ENCODE assay signal across 6 cellular contexts in the genomic region with DNA sequence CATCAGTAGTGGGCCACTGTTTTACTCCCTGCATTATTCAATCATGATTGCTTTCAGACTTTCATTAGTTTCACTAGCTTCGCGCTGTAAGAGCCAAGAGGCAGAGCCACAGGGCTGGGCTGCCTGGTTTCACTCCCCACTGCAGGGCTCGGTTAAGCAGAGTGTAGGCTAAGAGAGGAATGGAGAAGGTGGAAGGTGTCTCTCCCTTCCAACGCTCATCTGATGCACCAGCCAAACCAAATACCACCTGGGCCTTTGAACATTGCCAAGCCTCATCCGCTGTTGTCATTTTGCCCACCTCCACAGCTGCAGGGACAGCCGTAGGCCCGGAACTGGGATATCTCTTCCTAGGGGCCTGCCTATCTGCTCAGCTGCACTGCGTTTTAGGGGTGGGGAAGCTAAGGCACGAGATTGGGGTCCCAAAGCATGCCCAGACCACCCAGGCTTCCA. TPM values are rescaled to one million over a fixed set of nuclear protein-coding genes. Genes with fewer than 3 reads are reported as not detected.
A peak's percentile ranks its signal among the peaks of the same experiment; 100 is the strongest.
DNase-seq lines count a peak whose midpoint lies in the region; ATAC-seq and TF ChIP-seq lines count a peak whose summit lies in the region.

No MANE protein-coding gene starts in this region.

- no peaks in the 10 kb centered on the region for H3K9me3 ChIP-seq in AG04450 (ENCODE audit: control insufficient read depth, insufficient read depth, low read length)

- no peaks in the 10 kb centered on the region for H3K36me3 ChIP-seq in kidney epithelial cell (ENCODE audit: control insufficient read depth, insufficient read depth, low read length)

- DNase-seq in AG04450 (ENCODE audit: low read depth, low spot score): no peak
- DNase-seq in kidney epithelial cell (ENCODE audit: low read depth): no peak
- no peak for DNase-seq in HK-2 (ENCODE audit: unreplicated experiment)

- TF ChIP-seq CTCF in AG04450 (IDR thresholded peaks at IDR 0.05; ENCODE audit: low read depth, low read length) (no peak), VCaP (conservative IDR thresholded peaks at IDR 0.05) (no peak), kidney epithelial cell (IDR thresholded peaks at IDR 0.05; ENCODE audit: insufficient read depth, low read length, poor library complexity, severe bottlenecking) (no peak)

- POLR2A ChIA-PET in AG04450 (lab: Yijun Ruan, JAX): interaction anchor here (0.7 to 1.0 kb wide), 3 partner anchors 9 to 71 kb away, joined by 3 to 5 read pairs (median 3); no protein-coding TSS in a partner anchor

- H3K27ac ChIP-seq in AG04450 (ENCODE audit: low read depth, low read length) (peak overlapping the region; percentile 69), VCaP (peak overlapping the region; percentile 99)

- CTCF ChIA-PET in AG04450 (lab: Charles Lee): interaction anchor here (0.5 to 3.6 kb wide), 3 partner anchors 15 to 23 kb away, joined by 3 to 14 read pairs (median 4); a partner anchor contains a TSS

- ATAC-seq in HG02798 (IDR thresholded peaks at IDR 0.05; ENCODE audit: poor library complexity, unreplicated experiment) (no peak), GM18519 (IDR thresholded peaks at IDR 0.05; ENCODE audit: low FRiP score, unreplicated experiment) (no peak)

- H3K4me3 ChIP-seq in AG04450 (ENCODE audit: low read depth, low read length) (peak overlapping the region; percentile 43), kidney epithelial cell (ENCODE audit: low read depth, low read length) (peak overlapping the region; percentile 84)

- H3K27me3 ChIP-seq in AG04450 (ENCODE audit: control insufficient read depth, insufficient read depth, low read length): no peaks in the 10 kb centered on the region
- no peaks in the 10 kb centered on the region for H3K27me3 ChIP-seq in kidney epithelial cell (ENCODE audit: control insufficient read depth, insufficient read depth, low read length)

RNA-seq across cellular contexts. Expression of a gene that starts 0.5 kb away (rescaled TPM):
- 155 and 180 TPM in 2 replicates for polyA plus RNA-seq in AG04450 (2011; rRNA removed)
- 58.8 and 65.3 TPM in 2 replicates for polyA minus RNA-seq in AG04450 (2011; rRNA and poly(A)+ RNA removed)
- total RNA-seq in kidney epithelial cell: 163 and 168 TPM in 2 replicates

RNA-seq across cellular contexts. Expression of a gene that starts 13.6 kb away (rescaled TPM):
- 5.7 and 9.0 TPM in 2 replicates for polyA plus RNA-seq in AG04450 (2011; rRNA removed)
- polyA minus RNA-seq in AG04450 (2011; rRNA and poly(A)+ RNA removed): 4.7 and 9.7 TPM in 2 replicates
- total RNA-seq in kidney epithelial cell: 41.9 and 48.9 TPM in 2 replicates

RNA-seq across cellular contexts. Expression of a gene that starts 18.5 kb away (rescaled TPM):
- polyA plus RNA-seq in AG04450 (2011; rRNA removed): 10.1 and 16.9 TPM in 2 replicates
- 14.2 and 34.2 TPM in 2 replicates for polyA minus RNA-seq in AG04450 (2011; rRNA and poly(A)+ RNA removed)
- total RNA-seq in kidney epithelial cell: 13.5 and 21.0 TPM in 2 replicates

RNA-seq across cellular contexts. Expression of a gene that starts 23.5 kb away (rescaled TPM):
- 2.1 and 2.9 TPM in 2 replicates for polyA plus RNA-seq in AG04450 (2011; rRNA removed)
- 0.78 and 2.0 TPM in 2 replicates for polyA minus RNA-seq in AG04450 (2011; rRNA and poly(A)+ RNA removed)
- total RNA-seq in kidney epithelial cell: 0.34 TPM in 1 of 2 replicates, not detected in the other

RNA-seq across cellular contexts. Expression of a gene that starts 32.1 kb away (rescaled TPM):
- not detected in 2 replicates for polyA plus RNA-seq in AG04450 (2011; rRNA removed)
- polyA minus RNA-seq in AG04450 (2011; rRNA and poly(A)+ RNA removed): not detected in 2 replicates
- not detected in 2 replicates for total RNA-seq in kidney epithelial cell
